In genomic region chr3:54168451-54168850, GRCh38 we compare ENCODE assay signal across 16 cellular contexts. TPM values are rescaled to one million over a fixed set of nuclear protein-coding genes. Genes with fewer than 3 reads are reported as not detected.
A peak's percentile ranks its signal among the peaks of the same experiment; 100 is the strongest.
DNase-seq lines count a peak whose midpoint lies in the region; ATAC-seq and TF ChIP-seq lines count a peak whose summit lies in the region.
"Had no signal": no experiment of that assay in that cellular context is flagged by ENCODE, and none has a peak within 500 bp of the region (broad histone marks: within the 10 kb centered on the region; RNA-seq: fewer than 3 reads in every experiment).

No MANE protein-coding gene starts in this region.

- no peak overlapping the region for H4K8ac ChIP-seq in mesendoderm (ENCODE audit: low read depth, low read length)

- H3K9ac ChIP-seq in mesendoderm (ENCODE audit: low read length) = no peak overlapping the region
- H3K9ac ChIP-seq: BLaER1 treated with 17β-estradiol and CSF1 and Interleukin-3, amounts not matched to agents 10 nM and 100 nM; GM23248 had no signal

- no peak overlapping the region for H3K56ac ChIP-seq in mesendoderm (ENCODE audit: low read length)

- H3K9me3 ChIP-seq in psoas muscle = no peaks in the 10 kb centered on the region

- H3K79me2 ChIP-seq in mesendoderm (ENCODE audit: control insufficient read depth, insufficient read depth, low read length) = no peaks in the 10 kb centered on the region

- H3K79me1 ChIP-seq in mesendoderm (ENCODE audit: low read length) = no peaks in the 10 kb centered on the region

- H3K4me2 ChIP-seq in mesendoderm (ENCODE audit: low read length) = no peak overlapping the region
- H3K4me2 ChIP-seq: BLaER1 treated with 17β-estradiol and CSF1 and Interleukin-3, amounts not matched to agents 10 nM and 100 nM had no signal

- H3K9me3 Mint-ChIP-seq in WTC11 = peaks cover 12% of the 10 kb centered on the region
- H3K9me3 Mint-ChIP-seq in activated naive CD4-positive, alpha-beta T cell treated with anti-CD3 and anti-CD28 coated beads, Interleukin-2, amount 50 U/mL, for 72 hours = peaks cover 0 to 8% of the 10 kb centered on the region in 2 donors
- H3K9me3 Mint-ChIP-seq in activated T-helper 2 cell treated with anti-CD3 and anti-CD28 coated beads, Interferon-gamma antibody, Interleukin-2, Interleukin-4, amounts not matched to agents 10 μg/mL and 5 μg/mL and 100 μg/mL, durations not matched to agents 14 hours and 24 hours and 36 hours = no peaks in the 10 kb centered on the region

- H3K23ac ChIP-seq in mesendoderm (ENCODE audit: low read length) = no peak overlapping the region

- DNase-seq in H7 = peak; percentile 42
- DNase-seq in WTC11 (ENCODE audit: low spot score) = peak; percentile 28
- peak; percentile 37 for DNase-seq in iPS-NIHi11 (ENCODE audit: low spot score)
- DNase-seq in mesendoderm = peak; percentile 32
- DNase-seq in activated naive CD4-positive, alpha-beta T cell treated with anti-CD3 and anti-CD28 coated beads, Interleukin-2, amount 50 U/mL, for 72 hours (ENCODE audit: low spot score in 2 of 2) = no peak
- no peak for DNase-seq in activated T-helper 2 cell treated with anti-CD3 and anti-CD28 coated beads, Interferon-gamma antibody, Interleukin-2, Interleukin-4, amounts not matched to agents 10 μg/mL and 5 μg/mL and 100 μg/mL, durations not matched to agents 14 hours and 24 hours and 36 hours (ENCODE audit: low spot score)
- DNase-seq in psoas muscle = no peak
- DNase-seq: ACHN; CD4-positive, CD25-positive, alpha-beta regulatory T cell; DND-41; GM23248; HCEC 1CT; HFFc6 had no signal

- ATAC-seq in WTC11 (peak; percentile 97), psoas muscle (no peak), GM19035 (IDR thresholded peaks at IDR 0.05; ENCODE audit: unreplicated experiment) (no peak)
- ATAC-seq in activated naive CD4-positive, alpha-beta T cell treated with anti-CD3 and anti-CD28 coated beads, Interleukin-2, amount 50 U/mL, for 72 hours = no peak

- CTCF ChIA-PET in WTC11 (lab: Charles Lee) = no interaction called here

- POLR2A ChIA-PET in WTC11 (lab: Charles Lee) = no interaction called here

- WGBS in mesendoderm (ENCODE audit: extremely low coverage, insufficient coverage, low lambda C conversion rate) = no CpG with 5 or more reads among the region's 1 CpG
- WGBS in psoas muscle, 3 donors = 52 to 67% (median 65%) methylated on average over 1 of the region's 1 CpG

- H3K18ac ChIP-seq in mesendoderm (ENCODE audit: low read length) = no peak overlapping the region

- no peak overlapping the region for H3K27ac ChIP-seq in mesendoderm (ENCODE audit: low read depth, low read length)
- H3K27ac ChIP-seq in psoas muscle = no peak overlapping the region
- H3K27ac ChIP-seq: BLaER1 treated with 17β-estradiol and CSF1 and Interleukin-3, amounts not matched to agents 10 nM and 100 nM; GM23248; HL-60 had no signal

- H3K4me3 ChIP-seq in H7 (ENCODE audit: insufficient read depth, low read depth, low read length) (no peak overlapping the region), mesendoderm (ENCODE audit: low read length) (no peak overlapping the region), psoas muscle (no peak overlapping the region)
- H3K4me3 ChIP-seq: BLaER1 treated with 17β-estradiol and CSF1 and Interleukin-3, amounts not matched to agents 10 nM and 100 nM; GM23248 had no signal

- intact Hi-C loops in activated T-helper 2 cell treated with anti-CD3 and anti-CD28 coated beads, Interferon-gamma antibody, Interleukin-2, Interleukin-4, amounts not matched to agents 10 μg/mL and 5 μg/mL and 100 μg/mL, durations not matched to agents 14 hours and 24 hours and 36 hours (cut with micrococcal nuclease) = no loop called here
- intact Hi-C loops in psoas muscle (cut with DNase I) = no loop called here

- H3K4me1 ChIP-seq in mesendoderm (ENCODE audit: control insufficient read depth, low read depth, low read length) (no peaks in the 10 kb centered on the region), psoas muscle (peaks cover 13% of the 10 kb centered on the region)

- no peak overlapping the region for H3K4me3 Mint-ChIP-seq in WTC11
- H3K4me3 Mint-ChIP-seq in activated T-helper 2 cell treated with anti-CD3 and anti-CD28 coated beads, Interferon-gamma antibody, Interleukin-2, Interleukin-4, amounts not matched to agents 10 μg/mL and 5 μg/mL and 100 μg/mL, durations not matched to agents 14 hours and 24 hours and 36 hours (ENCODE audit: low read depth) = no peak overlapping the region
- H3K4me3 Mint-ChIP-seq: CD4-positive, CD25-positive, alpha-beta regulatory T cell; HFFc6 had no signal

- H2BK5ac ChIP-seq in mesendoderm (ENCODE audit: low read length) = no peak overlapping the region

- no peak overlapping the region for H2BK120ac ChIP-seq in mesendoderm (ENCODE audit: low read depth, low read length)

- H2BK15ac ChIP-seq in mesendoderm (replicated peaks; ENCODE audit: low read depth) = no peak overlapping the region

- H3K4me1 Mint-ChIP-seq in WTC11 = peaks cover 14% of the 10 kb centered on the region
- H3K4me1 Mint-ChIP-seq in activated T-helper 2 cell treated with anti-CD3 and anti-CD28 coated beads, Interferon-gamma antibody, Interleukin-2, Interleukin-4, amounts not matched to agents 10 μg/mL and 5 μg/mL and 100 μg/mL, durations not matched to agents 14 hours and 24 hours and 36 hours (ENCODE audit: low read depth) = no peaks in the 10 kb centered on the region
- H3K4me1 Mint-ChIP-seq: CD4-positive, CD25-positive, alpha-beta regulatory T cell had no signal

- H3K27ac Mint-ChIP-seq in WTC11 = peak overlapping the region; percentile 1; the same call in 1 of the 2 replicates
- H3K27ac Mint-ChIP-seq in activated naive CD4-positive, alpha-beta T cell treated with anti-CD3 and anti-CD28 coated beads, Interleukin-2, amount 50 U/mL, for 72 hours = no peak overlapping the region
- no peak overlapping the region for H3K27ac Mint-ChIP-seq in activated T-helper 2 cell treated with anti-CD3 and anti-CD28 coated beads, Interferon-gamma antibody, Interleukin-2, Interleukin-4, amounts not matched to agents 10 μg/mL and 5 μg/mL and 100 μg/mL, durations not matched to agents 14 hours and 24 hours and 36 hours
- H3K27ac Mint-ChIP-seq: CD4-positive, CD25-positive, alpha-beta regulatory T cell; HFFc6 had no signal

- H2AK5ac ChIP-seq in mesendoderm (ENCODE audit: low read length) = no peak overlapping the region

- H4K5ac ChIP-seq in mesendoderm (ENCODE audit: low read length) = no peak overlapping the region

- no peaks in the 10 kb centered on the region for H3K36me3 Mint-ChIP-seq in WTC11
- no peaks in the 10 kb centered on the region for H3K36me3 Mint-ChIP-seq in activated naive CD4-positive, alpha-beta T cell treated with anti-CD3 and anti-CD28 coated beads, Interleukin-2, amount 50 U/mL, for 72 hours
- H3K36me3 Mint-ChIP-seq in activated T-helper 2 cell treated with anti-CD3 and anti-CD28 coated beads, Interferon-gamma antibody, Interleukin-2, Interleukin-4, amounts not matched to agents 10 μg/mL and 5 μg/mL and 100 μg/mL, durations not matched to agents 14 hours and 24 hours and 36 hours (ENCODE audit: low read depth) = no peaks in the 10 kb centered on the region
- H3K36me3 Mint-ChIP-seq: CD4-positive, CD25-positive, alpha-beta regulatory T cell had no signal

- H3K4ac ChIP-seq in mesendoderm (ENCODE audit: low read depth, low read length) = no peak overlapping the region

- no peaks in the 10 kb centered on the region for H3K36me3 ChIP-seq in H7 (replicated peaks; ENCODE audit: control insufficient read depth, insufficient read depth, low read length)
- no peaks in the 10 kb centered on the region for H3K36me3 ChIP-seq in mesendoderm (ENCODE audit: control insufficient read depth, insufficient read depth, low read length)
- no peaks in the 10 kb centered on the region for H3K36me3 ChIP-seq in psoas muscle (ENCODE audit: insufficient read depth in 1 of 2, low read depth in 1 of 2)
- H3K36me3 ChIP-seq: BLaER1 treated with 17β-estradiol and CSF1 and Interleukin-3, amounts not matched to agents 10 nM and 100 nM had no signal

- TF ChIP-seq CTCF in WTC11 (IDR thresholded peaks at IDR 0.05) (no peak), psoas muscle (IDR thresholded peaks at IDR 0.05) (no peak)

- H3K27me3 ChIP-seq in H7 (ENCODE audit: control insufficient read depth, insufficient read depth, low read length) = no peaks in the 10 kb centered on the region
- H3K27me3 ChIP-seq in mesendoderm (ENCODE audit: insufficient read depth, low read length, poor library complexity) = no peaks in the 10 kb centered on the region
- H3K27me3 ChIP-seq in psoas muscle (ENCODE audit: insufficient read depth in 3 of 3, low read length in 2 of 3) = no peaks in the 10 kb centered on the region
- H3K27me3 ChIP-seq: BLaER1 treated with 17β-estradiol and CSF1 and Interleukin-3, amounts not matched to agents 10 nM and 100 nM had no signal

- no peaks in the 10 kb centered on the region for H3K27me3 Mint-ChIP-seq in WTC11 (ENCODE audit: low read depth)
- H3K27me3 Mint-ChIP-seq in activated T-helper 2 cell treated with anti-CD3 and anti-CD28 coated beads, Interferon-gamma antibody, Interleukin-2, Interleukin-4, amounts not matched to agents 10 μg/mL and 5 μg/mL and 100 μg/mL, durations not matched to agents 14 hours and 24 hours and 36 hours (ENCODE audit: low read depth) = no peaks in the 10 kb centered on the region

TF ChIP-seq in WTC11, 78 proteins besides CTCF, POLR2A, EP300 and RAD21 (continues in another document):
- TF ChIP-seq USF1 (CRISPR knock-in tag; IDR thresholded peaks at IDR 0.05) = no peak

RNA-seq across cellular contexts. Expression of gene CACNA2D3, which starts 46.1 kb away (rescaled TPM):
- 1.6 TPM in 2 replicates for total RNA-seq in H7 (2014; rRNA removed; shearing (Covaris generic))
- 4.0 to 5.0 TPM (median 4.9 TPM) in 3 replicates for total RNA-seq in WTC11 (2021)
- polyA plus RNA-seq in mesendoderm (2013, experiment 1 of 2) = 0.93 TPM
- 0.87 TPM for polyA plus RNA-seq in mesendoderm (2013, experiment 2 of 2)
- total RNA-seq in activated naive CD4-positive, alpha-beta T cell treated with anti-CD3 and anti-CD28 coated beads, Interleukin-2, amount 50 U/mL, for 72 hours = not detected
- total RNA-seq in activated T-helper 2 cell treated with anti-CD3 and anti-CD28 coated beads, Interferon-gamma antibody, Interleukin-2, Interleukin-4, amounts not matched to agents 10 μg/mL and 5 μg/mL and 100 μg/mL, durations not matched to agents 14 hours and 24 hours and 36 hours = not detected in 2 replicates
- 10 to 100 TPM in 2 of 4 donors, 1 to 10 TPM in 2; 6.1 to 13.5 (median 8.5) TPM for total RNA-seq in psoas muscle
- polyA plus RNA-seq in psoas muscle = 10 to 100 TPM in 1 of 3 donors, 1 to 10 TPM in 2; 2.7 to 11.7 (median 9.0) TPM
- total RNA-seq: CD4-positive, CD25-positive, alpha-beta regulatory T cell had no signal
- polyA plus RNA-seq: CD4-positive, CD25-positive, alpha-beta regulatory T cell had no signal

Comparison
In these comparisons a context has a peak if more than half of its experiments do, and no peak if none do; other contexts are left out.
1. DNase-seq: peak in H7 (single experiment), WTC11 (single experiment), iPS-NIHi11 (single experiment) and mesendoderm (single experiment); none in activated naive CD4-positive, alpha-beta T cell treated with anti-CD3 and anti-CD28 coated beads, Interleukin-2, amount 50 U/mL, for 72 hours (0 of 2), activated T-helper 2 cell treated with anti-CD3 and anti-CD28 coated beads, Interferon-gamma antibody, Interleukin-2, Interleukin-4, amounts not matched to agents 10 μg/mL and 5 μg/mL and 100 μg/mL, durations not matched to agents 14 hours and 24 hours and 36 hours (single experiment) and psoas muscle (0 of 2).